ENCODE assay signal across 8 cellular contexts in the genomic region with DNA sequence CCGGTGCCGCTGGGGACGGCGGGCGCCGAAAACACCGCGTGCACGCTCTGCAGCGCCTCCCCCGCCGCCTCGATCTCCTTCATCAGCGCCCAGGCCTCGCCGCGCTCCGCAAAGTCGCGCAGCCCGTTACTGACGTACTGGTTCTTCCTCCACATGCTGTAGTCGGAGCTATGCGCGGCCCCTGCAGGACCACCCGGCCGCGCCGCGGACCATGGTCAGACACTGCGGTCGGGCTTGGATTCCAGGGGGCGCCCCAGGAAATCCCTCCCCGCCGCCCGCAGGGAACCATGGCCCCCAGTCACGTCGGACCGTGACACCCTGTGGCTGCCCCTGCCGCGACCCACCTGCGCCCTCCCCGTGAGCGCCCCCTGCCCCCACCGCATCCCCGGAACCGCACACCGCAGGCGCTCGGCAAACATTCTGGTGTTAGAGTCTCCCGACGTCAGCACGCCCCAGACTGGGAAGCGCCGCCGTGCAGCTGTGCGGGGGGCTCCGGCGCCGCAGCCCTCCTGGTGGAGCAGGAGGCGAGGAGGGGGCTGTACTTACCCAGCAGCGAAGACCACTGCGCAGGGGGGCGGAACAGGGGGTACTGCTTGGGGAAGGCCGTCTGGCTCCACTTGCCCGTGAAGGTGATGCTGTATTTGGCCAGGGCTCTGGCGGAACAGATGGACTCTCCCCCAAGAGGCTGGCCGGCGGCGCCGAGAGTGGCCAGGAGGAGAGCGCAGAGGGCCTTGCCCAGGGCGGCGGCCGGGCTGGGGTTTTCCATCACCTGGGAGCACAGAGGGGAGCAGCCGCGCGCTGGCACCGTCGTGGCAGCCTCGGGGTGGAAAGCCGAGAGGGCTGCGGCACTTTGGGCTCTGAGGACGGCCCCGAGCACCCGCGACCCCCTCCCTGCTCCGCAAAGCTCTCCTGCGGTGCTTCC. TPM values are rescaled to one million over a fixed set of nuclear protein-coding genes. Genes with fewer than 3 reads are reported as not detected.
DNase-seq lines count a peak whose midpoint lies in the region; ATAC-seq lines count a peak whose summit lies in the region.

No MANE protein-coding gene starts in this region.

- peak overlapping the region; percentile 57 to 85 (median 64) for H3K4me3 Mint-ChIP-seq in IgD-negative memory B cell
- peak overlapping the region; percentile 38 for H3K4me3 Mint-ChIP-seq in activated T-helper 17 cell treated with anti-CD3 and anti-CD28 coated beads, Interleukin-2, amount 50 U/mL, for 72 hours

- no peak overlapping the region for H3K27ac ChIP-seq in skeletal muscle tissue (ENCODE audit: low read depth, low read length)

- H3K4me1 ChIP-seq in skeletal muscle tissue (ENCODE audit: control insufficient read depth in 3 of 3, insufficient read depth in 3 of 3, low read length in 3 of 3) = peaks cover 49 to 79% (median 58%) of the 10 kb centered on the region in 3 donors

- ATAC-seq in activated T-helper 17 cell treated with anti-CD3 and anti-CD28 coated beads, Interleukin-2, amount 50 U/mL, for 72 hours (replicated peaks) = peak; percentile 15
- ATAC-seq in left ventricle myocardium superior = peak; percentile 7
- ATAC-seq in GM18907 (IDR thresholded peaks at IDR 0.05; ENCODE audit: unreplicated experiment) = no peak
- ATAC-seq in GM18867 (IDR thresholded peaks at IDR 0.05; ENCODE audit: unreplicated experiment) = no peak

- H3K4me3 ChIP-seq in skeletal muscle tissue (ENCODE audit: low read length in 3 of 3) = peak overlapping the region; percentile 30 to 56 (median 51)

- peaks cover 10 to 12% (median 10%) of the 10 kb centered on the region in 3 donors for H3K4me1 Mint-ChIP-seq in IgD-negative memory B cell
- peaks cover 10% of the 10 kb centered on the region for H3K4me1 Mint-ChIP-seq in activated T-helper 17 cell treated with anti-CD3 and anti-CD28 coated beads, Interleukin-2, amount 50 U/mL, for 72 hours

- peak overlapping the region in 2 of 3 donors; percentile 53 to 68 for H3K27ac Mint-ChIP-seq in IgD-negative memory B cell
- H3K27ac Mint-ChIP-seq in activated T-helper 17 cell treated with anti-CD3 and anti-CD28 coated beads, Interleukin-2, amount 50 U/mL, for 72 hours = no peak overlapping the region

- H3K27me3 ChIP-seq in skeletal muscle tissue (ENCODE audit: control insufficient read depth in 3 of 3, insufficient read depth in 3 of 3, low read length in 3 of 3) = peaks cover 13 to 16% (median 14%) of the 10 kb centered on the region in 3 donors

- intact Hi-C loops in left ventricle myocardium superior (cut with micrococcal nuclease) = no loop called here

- DNase-seq in left ventricle myocardium superior = peak; percentile 57
- no peak for DNase-seq in NCI-H774 (lab: John Stamatoyannopoulos, UW)
- DNase-seq in amygdala (lab: John Stamatoyannopoulos, UW) = no peak

- H3K9me3 Mint-ChIP-seq in IgD-negative memory B cell = no peaks in the 10 kb centered on the region
- no peaks in the 10 kb centered on the region for H3K9me3 Mint-ChIP-seq in activated T-helper 17 cell treated with anti-CD3 and anti-CD28 coated beads, Interleukin-2, amount 50 U/mL, for 72 hours

- peak overlapping the region in 2 of 3 donors; percentile 45 to 71 for H3K9ac ChIP-seq in skeletal muscle tissue (ENCODE audit: low read depth in 1 of 3, low read length in 3 of 3)

- H3K27me3 Mint-ChIP-seq in IgD-negative memory B cell = peaks cover 9% of the 10 kb centered on the region
- H3K27me3 Mint-ChIP-seq in activated T-helper 17 cell treated with anti-CD3 and anti-CD28 coated beads, Interleukin-2, amount 50 U/mL, for 72 hours = no peaks in the 10 kb centered on the region

- H3K9me3 ChIP-seq in skeletal muscle tissue (ENCODE audit: control insufficient read depth in 3 of 3, low read length in 3 of 3) = no peaks in the 10 kb centered on the region

- H3K36me3 ChIP-seq in skeletal muscle tissue (ENCODE audit: control insufficient read depth in 3 of 3, insufficient read depth in 3 of 3, low read length in 3 of 3) = peaks cover 0 to 7% (median 0%) of the 10 kb centered on the region in 3 donors

- no peaks in the 10 kb centered on the region for H3K36me3 Mint-ChIP-seq in IgD-negative memory B cell
- H3K36me3 Mint-ChIP-seq in activated T-helper 17 cell treated with anti-CD3 and anti-CD28 coated beads, Interleukin-2, amount 50 U/mL, for 72 hours (ENCODE audit: low read depth) = no peaks in the 10 kb centered on the region

RNA-seq across cellular contexts. Expression of gene SPON2, which starts 0.8 kb away (rescaled TPM):
- 8.6 TPM for polyA plus RNA-seq in IgD-negative memory B cell
- total RNA-seq in activated T-helper 17 cell treated with anti-CD3 and anti-CD28 coated beads, Interleukin-2, amount 50 U/mL, for 72 hours = 10 to 100 TPM; 17.3 to 18.7 TPM
- total RNA-seq in left ventricle myocardium superior = 22.8 TPM
- total RNA-seq in skeletal muscle tissue = 29.2 TPM

RNA-seq across cellular contexts. Expression of gene RNF212, which starts 58.2 kb away (rescaled TPM):
- polyA plus RNA-seq in IgD-negative memory B cell = 0.68 TPM
- 1 to 10 TPM; 1.3 to 3.7 TPM for total RNA-seq in activated T-helper 17 cell treated with anti-CD3 and anti-CD28 coated beads, Interleukin-2, amount 50 U/mL, for 72 hours
- total RNA-seq in left ventricle myocardium superior (0.62 TPM), skeletal muscle tissue (3.7 TPM)

Comparison
In these comparisons a context has a peak if more than half of its experiments do, and no peak if none do; other contexts are left out.
1. ATAC-seq: peak in activated T-helper 17 cell treated with anti-CD3 and anti-CD28 coated beads, Interleukin-2, amount 50 U/mL, for 72 hours (single experiment) and left ventricle myocardium superior (single experiment); none in GM18907 (single experiment) and GM18867 (single experiment).